8 cellular contexts compared by ENCODE assay signal in the genomic region with DNA sequence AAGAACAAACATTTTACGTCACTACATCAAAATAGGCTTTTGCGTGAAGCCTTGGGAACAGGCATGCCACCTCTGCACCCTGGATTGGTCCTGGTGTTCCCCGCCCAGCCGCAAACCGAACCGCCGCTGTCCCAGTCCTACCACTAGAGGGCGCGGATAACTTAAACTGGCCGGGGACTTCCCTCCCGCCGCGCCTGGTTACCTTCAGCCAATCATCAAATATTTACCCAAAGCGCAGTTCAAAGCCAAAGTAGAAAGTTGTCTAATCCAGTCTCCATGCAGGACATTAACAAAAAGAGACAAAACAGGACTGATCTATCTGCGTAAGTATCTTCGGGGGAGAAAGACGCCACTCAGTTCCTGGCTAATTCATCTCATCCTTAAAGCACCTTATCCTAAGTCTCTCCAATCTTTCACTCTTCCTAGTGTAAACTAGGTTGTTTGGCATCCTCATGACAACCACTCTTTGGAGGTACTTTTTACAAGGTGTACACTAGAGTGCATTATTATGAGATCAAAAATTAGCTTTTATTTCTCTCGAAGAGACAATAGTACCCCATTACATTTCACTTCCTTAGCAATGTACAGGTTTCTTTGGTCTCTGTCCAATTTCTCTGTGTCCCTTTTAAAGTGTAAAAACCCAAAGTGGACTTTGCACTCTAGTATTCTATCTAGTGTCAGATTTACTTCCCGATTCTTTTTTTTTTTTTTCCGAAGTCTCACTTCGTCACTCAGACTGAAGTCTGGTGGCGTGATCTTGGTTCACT. TPM values are rescaled to one million over a fixed set of nuclear protein-coding genes. Genes with fewer than 3 reads are reported as not detected.
A peak's percentile ranks its signal among the peaks of the same experiment; 100 is the strongest.
DNase-seq lines count a peak whose midpoint lies in the region; ATAC-seq lines count a peak whose summit lies in the region.

No MANE protein-coding gene starts in this region.

- DNase-seq in DMS79 (lab: John Stamatoyannopoulos, UW): peak; percentile 71
- DNase-seq in HT1080 (ENCODE audit: low read depth): peak; percentile 82
- peak; percentile 76 for DNase-seq in NT2/D1 (ENCODE audit: low read depth, low spot score)
- DNase-seq in activated CD8-positive, alpha-beta memory T cell treated with anti-CD3 and anti-CD28 coated beads for 48 hours (ENCODE audit: low read depth in 2 of 3, low spot score in 2 of 3): peak; percentile 61 to 80 (median 68)
- DNase-seq in effector memory CD8-positive, alpha-beta T cell: peak; percentile 91 to 93 (median 92)
- DNase-seq in mesendoderm: peak; percentile 93
- DNase-seq in stimulated activated CD8-positive, alpha-beta memory T cell treated with anti-CD3 and anti-CD28 coated beads, Interleukin-12 subunit alpha, Interleukin-12 subunit beta, amount 100 ng/mL, for 24 hours (ENCODE audit: extremely low read depth): peak; percentile 61

- peaks cover 28% of the 10 kb centered on the region for H3K36me3 Mint-ChIP-seq in effector memory CD8-positive, alpha-beta T cell (ENCODE audit: insufficient read depth)

- H3K27me3 ChIP-seq in NT2/D1 (ENCODE audit: insufficient read depth, insufficient read length) (peaks cover 28% of the 10 kb centered on the region), mesendoderm (ENCODE audit: insufficient read depth, low read length, poor library complexity) (no peaks in the 10 kb centered on the region)

- ATAC-seq in effector memory CD8-positive, alpha-beta T cell (replicated peaks): peak; percentile 47
- no peak for ATAC-seq in HG03432 (IDR thresholded peaks at IDR 0.05; ENCODE audit: unreplicated experiment)

- H4K8ac ChIP-seq in mesendoderm (ENCODE audit: low read depth, low read length): no peak overlapping the region

- no peak overlapping the region for H2AK5ac ChIP-seq in mesendoderm (ENCODE audit: low read length)

- no CpG with 5 or more reads among the region's 22 CpGs for WGBS in mesendoderm (ENCODE audit: extremely low coverage, insufficient coverage, low lambda C conversion rate)

- no peak overlapping the region for H2BK15ac ChIP-seq in mesendoderm (replicated peaks; ENCODE audit: low read depth)

- H2BK120ac ChIP-seq in mesendoderm (ENCODE audit: low read depth, low read length): no peak overlapping the region

- no peak overlapping the region for H3K23ac ChIP-seq in mesendoderm (ENCODE audit: low read length)

- no peaks in the 10 kb centered on the region for H3K9me3 ChIP-seq in NT2/D1 (ENCODE audit: insufficient read depth, low read length)

- H3K4me2 ChIP-seq in mesendoderm (ENCODE audit: low read length): no peak overlapping the region

- H3K4me3 ChIP-seq in NT2/D1 (ENCODE audit: insufficient read length, low read depth): no peak overlapping the region
- H3K4me3 ChIP-seq in mesendoderm (ENCODE audit: low read length): no peak overlapping the region

- peak overlapping the region; percentile 91 to 97 for H3K27ac Mint-ChIP-seq in effector memory CD8-positive, alpha-beta T cell

- H3K36me3 ChIP-seq in NT2/D1 (ENCODE audit: insufficient read depth, insufficient read length, low read length) (no peaks in the 10 kb centered on the region), mesendoderm (ENCODE audit: control insufficient read depth, insufficient read depth, low read length) (no peaks in the 10 kb centered on the region)

- peak overlapping the region in 1 of 2 donors; percentile 47 for H3K4me3 Mint-ChIP-seq in effector memory CD8-positive, alpha-beta T cell

- no peak overlapping the region for H3K56ac ChIP-seq in mesendoderm (ENCODE audit: low read length)

- H3K79me1 ChIP-seq in mesendoderm (ENCODE audit: low read length): no peaks in the 10 kb centered on the region

- H3K27ac ChIP-seq in mesendoderm (ENCODE audit: low read depth, low read length): no peak overlapping the region

- no peaks in the 10 kb centered on the region for H3K9me3 Mint-ChIP-seq in effector memory CD8-positive, alpha-beta T cell

- H3K79me2 ChIP-seq in mesendoderm (ENCODE audit: control insufficient read depth, insufficient read depth, low read length): no peaks in the 10 kb centered on the region

- no peak overlapping the region for H3K9ac ChIP-seq in NT2/D1 (ENCODE audit: insufficient read length, low read depth)
- no peak overlapping the region for H3K9ac ChIP-seq in mesendoderm (ENCODE audit: low read length)

- no peak overlapping the region for H3K4ac ChIP-seq in mesendoderm (ENCODE audit: low read depth, low read length)

- H2BK5ac ChIP-seq in mesendoderm (ENCODE audit: low read length): no peak overlapping the region

- no peaks in the 10 kb centered on the region for H3K4me1 ChIP-seq in NT2/D1 (ENCODE audit: insufficient read depth, insufficient read length)
- no peaks in the 10 kb centered on the region for H3K4me1 ChIP-seq in mesendoderm (ENCODE audit: control insufficient read depth, low read depth, low read length)

- H3K4me1 Mint-ChIP-seq in effector memory CD8-positive, alpha-beta T cell (ENCODE audit: low read depth in 2 of 2): peaks cover 16 to 22% of the 10 kb centered on the region in 2 donors

- no peak overlapping the region for H3K18ac ChIP-seq in mesendoderm (ENCODE audit: low read length)

- peaks cover 4 to 7% of the 10 kb centered on the region in 2 donors for H3K27me3 Mint-ChIP-seq in effector memory CD8-positive, alpha-beta T cell

- H4K5ac ChIP-seq in mesendoderm (ENCODE audit: low read length): no peak overlapping the region

RNA-seq across cellular contexts. Expression of gene CRY2, which starts 3.9 kb away (rescaled TPM):
- 3.9 and 4.1 TPM in 2 replicates for total RNA-seq in HT1080 (2014; rRNA removed; shearing (Covaris generic))
- polyA plus RNA-seq in HT1080 (2015; cell fraction: cytosol; rRNA removed): 2.6 and 3.5 TPM in 2 replicates
- polyA plus RNA-seq in HT1080 (2015; cell fraction: nucleus; rRNA removed): 13.6 and 17.2 TPM in 2 replicates
- polyA plus RNA-seq in mesendoderm (2013, experiment 1 of 2): 5.1 TPM
- polyA plus RNA-seq in mesendoderm (2013, experiment 2 of 2): 5.1 TPM

RNA-seq across cellular contexts. Expression of gene SLC35C1, which starts 38.4 kb away (rescaled TPM):
- total RNA-seq in HT1080 (2014; rRNA removed; shearing (Covaris generic)): 4.9 and 11.7 TPM in 2 replicates
- polyA plus RNA-seq in HT1080 (2015; cell fraction: cytosol; rRNA removed): 10.8 and 12.0 TPM in 2 replicates
- polyA plus RNA-seq in HT1080 (2015; cell fraction: nucleus; rRNA removed): 4.0 and 8.7 TPM in 2 replicates
- polyA plus RNA-seq in mesendoderm (2013, experiment 1 of 2): 7.2 TPM
- polyA plus RNA-seq in mesendoderm (2013, experiment 2 of 2): 7.3 TPM

RNA-seq across cellular contexts. Expression of gene MAPK8IP1, which starts 42.1 kb away (rescaled TPM):
- 21.2 and 24.0 TPM in 2 replicates for total RNA-seq in HT1080 (2014; rRNA removed; shearing (Covaris generic))
- 7.6 and 8.3 TPM in 2 replicates for polyA plus RNA-seq in HT1080 (2015; cell fraction: cytosol; rRNA removed)
- polyA plus RNA-seq in HT1080 (2015; cell fraction: nucleus; rRNA removed): 3.5 and 4.9 TPM in 2 replicates
- 14.5 TPM for polyA plus RNA-seq in mesendoderm (2013, experiment 1 of 2)
- polyA plus RNA-seq in mesendoderm (2013, experiment 2 of 2): 15.2 TPM
